18 cellular contexts compared by ENCODE assay signal in genomic region chr10:69498711-69499471, GRCh38. TPM values are rescaled to one million over a fixed set of nuclear protein-coding genes. Genes with fewer than 3 reads are reported as not detected.
DNase-seq lines count a peak whose midpoint lies in the region; ATAC-seq and TF ChIP-seq lines count a peak whose summit lies in the region.
"Had no signal": no experiment of that assay in that cellular context is flagged by ENCODE, and none has a peak within 500 bp of the region (broad histone marks: within the 10 kb centered on the region; RNA-seq: fewer than 3 reads in every experiment).

No MANE protein-coding gene starts in this region.

- peak overlapping the region; percentile 39 for H3K4me3 Mint-ChIP-seq in endothelial cell (ENCODE audit: unreplicated experiment)
- H3K4me3 Mint-ChIP-seq: activated CD4-positive, alpha-beta T cell treated with anti-CD3 and anti-CD28 coated beads for 36 hours; activated T-cell treated with anti-CD3 and anti-CD28 coated beads, Interleukin-2, amount 50 U/mL, for 72 hours; brain; natural killer cell treated with Interleukin-12 subunit alpha and Interleukin-12 subunit beta and Interleukin-15 and Interleukin-18, amount 100 ng/mL, for 72 hours; T-cell had no signal

- peak; percentile 59 for DNase-seq in A172 (ENCODE audit: low spot score)
- peak; percentile 76 for DNase-seq in LHCN-M2 (ENCODE audit: low read depth)
- no peak for DNase-seq in endothelial cell (ENCODE audit: low spot score)
- DNase-seq in gastrocnemius medialis: peak; percentile 80 to 81
- no peak for DNase-seq in ACHN
- no peak for DNase-seq in NCI-H1694 treated with DMSO at 0.1 percent for 48 hours (lab: John Stamatoyannopoulos, UW)
- DNase-seq: activated CD4-positive, alpha-beta T cell treated with anti-CD3 and anti-CD28 coated beads for 36 hours; activated T-cell treated with anti-CD3 and anti-CD28 coated beads, Interleukin-2, amount 50 U/mL, for 72 hours; DMS 273 treated with DMSO at 0.1 percent for 48 hours; NCI-H1105 treated with DMSO at 0.1 percent for 48 hours; NCI-H345 had no signal

- TF ChIP-seq POLR2A in gastrocnemius medialis (IDR thresholded peaks at IDR 0.05): no peak

- in situ Hi-C loops in gastrocnemius medialis (cut with MboI; ENCODE audit: low sequenced_read_pairs in 4 of 4): no loop called here
- in situ Hi-C loops in ACHN (cut with HindIII; ENCODE audit: low pct_ligation_motif_present, low pct_unique_long_range_greater_than_20kb, low sequenced_read_pairs): loop anchor here (10.0 kb wide), 1 partner anchor 74 kb away; no protein-coding TSS in a partner anchor

- no peaks in the 10 kb centered on the region for H3K9me3 Mint-ChIP-seq in endothelial cell (ENCODE audit: unreplicated experiment)
- H3K9me3 Mint-ChIP-seq: activated T-cell treated with anti-CD3 and anti-CD28 coated beads, Interleukin-2, amount 50 U/mL, for 72 hours; brain; natural killer cell treated with Interleukin-12 subunit alpha and Interleukin-12 subunit beta and Interleukin-15 and Interleukin-18, amount 100 ng/mL, for 72 hours; T-cell had no signal

- peak overlapping the region; percentile 68 to 91 (median 84) for H3K27ac ChIP-seq in gastrocnemius medialis

- H3K27me3 ChIP-seq in gastrocnemius medialis: no peaks in the 10 kb centered on the region
- H3K27me3 ChIP-seq: heart left ventricle had no signal

- ATAC-seq in gastrocnemius medialis (peak; percentile 67 to 75), GM21576 (IDR thresholded peaks at IDR 0.05; ENCODE audit: unreplicated experiment) (no peak), GM21528 (IDR thresholded peaks at IDR 0.05; ENCODE audit: low FRiP score, unreplicated experiment) (no peak)
- ATAC-seq: heart left ventricle; natural killer cell treated with Interleukin-12 subunit alpha and Interleukin-12 subunit beta and Interleukin-15 and Interleukin-18, amount 100 ng/mL, for 72 hours had no signal

- H3K4me3 ChIP-seq in gastrocnemius medialis: no peak overlapping the region
- H3K4me3 ChIP-seq: heart left ventricle, skin epidermis had no signal

- H3K9me3 ChIP-seq in gastrocnemius medialis: no peaks in the 10 kb centered on the region
- H3K9me3 ChIP-seq: heart left ventricle had no signal

- TF ChIP-seq CTCF in endothelial cell (IDR thresholded peaks at IDR 0.05; ENCODE audit: unreplicated experiment): no peak
- no peak for TF ChIP-seq CTCF in gastrocnemius medialis (IDR thresholded peaks at IDR 0.05 in 4 of 5, conservative IDR thresholded peaks at IDR 0.05 in 1 of 5)

- H3K36me3 Mint-ChIP-seq in endothelial cell (ENCODE audit: low read depth, unreplicated experiment): peaks cover 48% of the 10 kb centered on the region
- H3K36me3 Mint-ChIP-seq: brain; natural killer cell treated with Interleukin-12 subunit alpha and Interleukin-12 subunit beta and Interleukin-15 and Interleukin-18, amount 100 ng/mL, for 72 hours; T-cell had no signal

- H3K4me1 ChIP-seq in gastrocnemius medialis: peaks cover 40 to 66% of the 10 kb centered on the region in 2 donors
- H3K4me1 ChIP-seq: heart left ventricle had no signal

- H3K36me3 ChIP-seq in gastrocnemius medialis: no peaks in the 10 kb centered on the region

- H3K27me3 Mint-ChIP-seq in endothelial cell (ENCODE audit: unreplicated experiment): peaks cover 16% of the 10 kb centered on the region
- H3K27me3 Mint-ChIP-seq: activated CD4-positive, alpha-beta T cell treated with anti-CD3 and anti-CD28 coated beads for 36 hours; brain; natural killer cell treated with Interleukin-12 subunit alpha and Interleukin-12 subunit beta and Interleukin-15 and Interleukin-18, amount 100 ng/mL, for 72 hours; T-cell had no signal

- no peak overlapping the region for H3K27ac Mint-ChIP-seq in endothelial cell (ENCODE audit: unreplicated experiment)
- H3K27ac Mint-ChIP-seq: activated CD4-positive, alpha-beta T cell treated with anti-CD3 and anti-CD28 coated beads for 36 hours; activated T-cell treated with anti-CD3 and anti-CD28 coated beads, Interleukin-2, amount 50 U/mL, for 72 hours; natural killer cell treated with Interleukin-12 subunit alpha and Interleukin-12 subunit beta and Interleukin-15 and Interleukin-18, amount 100 ng/mL, for 72 hours had no signal

- intact Hi-C loops in gastrocnemius medialis (cut with DNase I; ENCODE audit: low total_unique reads): no loop called here

- peaks cover 27% of the 10 kb centered on the region for H3K4me1 Mint-ChIP-seq in endothelial cell (ENCODE audit: unreplicated experiment)

RNA-seq across cellular contexts. Expression of gene TSPAN15, which starts 47.6 kb away (rescaled TPM):
- 13.6 and 18.7 TPM in 2 replicates for total RNA-seq in A172 (2014; rRNA removed; shearing (Covaris generic))
- total RNA-seq in LHCN-M2 (2014; rRNA removed) (1.5 and 2.0 TPM in 2 replicates), endothelial cell (ENCODE audit: unreplicated experiment) (195 TPM), gastrocnemius medialis (10 to 100 TPM in 2 of 4 donors, 1 to 10 TPM in 2; 7.9 to 21.0 (median 11.8) TPM)
- 2.4 TPM for polyA plus RNA-seq in LHCN-M2 (2012)

Comparison
In these comparisons a context has a peak if more than half of its experiments do, and no peak if none do; other contexts are left out.
1. DNase-seq: peak in A172 (single experiment), LHCN-M2 (single experiment) and gastrocnemius medialis (2 of 2); none in endothelial cell (single experiment), ACHN (single experiment) and NCI-H1694 treated with DMSO at 0.1 percent for 48 hours (single experiment).
2. ATAC-seq: peak in gastrocnemius medialis (2 of 2); none in GM21576 (single experiment) and GM21528 (single experiment).